21 cellular contexts compared by ENCODE assay signal in genomic region chr3:80705290-80705689, GRCh38.
A peak's percentile ranks its signal among the peaks of the same experiment; 100 is the strongest.
DNase-seq lines count a peak whose midpoint lies in the region; ATAC-seq, FAIRE-seq and TF ChIP-seq lines count a peak whose summit lies in the region.
"Had no signal": no experiment of that assay in that cellular context is flagged by ENCODE, and none has a peak within 500 bp of the region (broad histone marks: within the 10 kb centered on the region; RNA-seq: fewer than 3 reads in every experiment).

No MANE protein-coding gene starts in this region.

- H3K4me1 ChIP-seq in HEK293 (ENCODE audit: control insufficient read depth, insufficient read depth, low read length) (no peaks in the 10 kb centered on the region), HepG2 (ENCODE audit: insufficient read depth, low read length) (peaks cover 12% of the 10 kb centered on the region), thyroid gland (no peaks in the 10 kb centered on the region)
- H3K4me1 ChIP-seq: BLaER1 treated with 17β-estradiol and CSF1 and Interleukin-3, amounts not matched to agents 10 nM and 100 nM; Caco-2 had no signal

- ATAC-seq in HepG2 (no peak), GM21717 (IDR thresholded peaks at IDR 0.05; ENCODE audit: unreplicated experiment) (no peak)
- ATAC-seq: CD8-positive, alpha-beta T cell; GM12878 had no signal

- POLR2A ChIA-PET in HEK293 (lab: Yijun Ruan, JAX) (no interaction called here), HepG2 (lab: Yijun Ruan, JAX) (no interaction called here)

- no peak overlapping the region for H3K27ac ChIP-seq in HEK293 (ENCODE audit: extremely low read depth, low read depth, low read length)
- no peak overlapping the region for H3K27ac ChIP-seq in HepG2 (ENCODE audit: extremely low read length, insufficient read depth, low read length)
- no peak overlapping the region for H3K27ac ChIP-seq in thyroid gland
- H3K27ac ChIP-seq: BLaER1 treated with 17β-estradiol and CSF1 and Interleukin-3, amounts not matched to agents 10 nM and 100 nM; C4-2B had no signal

- TF ChIP-seq CTCF in HEK293 (tag by site-specific recombination; IDR thresholded peaks at IDR 0.05) (no peak), HepG2 (CRISPR knock-in tag; IDR thresholded peaks at IDR 0.05) (no peak), thyroid gland (IDR thresholded peaks at IDR 0.05) (no peak)

- no peak overlapping the region for H3K4me3 ChIP-seq in HEK293 (ENCODE audit: low read depth, low read length)
- no peak overlapping the region for H3K4me3 ChIP-seq in HepG2 (replicated peaks in 1 of 3; ENCODE audit: insufficient read depth in 1 of 3, low read depth in 2 of 3, low read length in 3 of 3)
- no peak overlapping the region for H3K4me3 ChIP-seq in thyroid gland (replicated peaks in 1 of 3)
- H3K4me3 ChIP-seq: BLaER1 treated with 17β-estradiol and CSF1 and Interleukin-3, amounts not matched to agents 10 nM and 100 nM; GM12878 had no signal

- no peak overlapping the region for H3K4me2 ChIP-seq in HepG2 (ENCODE audit: low read depth, low read length)
- H3K4me2 ChIP-seq: BLaER1 treated with 17β-estradiol and CSF1 and Interleukin-3, amounts not matched to agents 10 nM and 100 nM had no signal

- H3K27me3 ChIP-seq in HepG2 (ENCODE audit: control insufficient read depth in 1 of 2, insufficient read depth in 2 of 2, low read length in 2 of 2) (no peaks in the 10 kb centered on the region), thyroid gland (no peaks in the 10 kb centered on the region)
- H3K27me3 ChIP-seq: BLaER1 treated with 17β-estradiol and CSF1 and Interleukin-3, amounts not matched to agents 10 nM and 100 nM had no signal

- no peak for TF ChIP-seq POLR2A in HepG2 (IDR thresholded peaks at IDR 0.05; ENCODE audit: insufficient read depth in 1 of 2, low read depth in 2 of 2, low read length in 2 of 2)
- TF ChIP-seq POLR2A in thyroid gland (IDR thresholded peaks at IDR 0.05), result no peak

- TF ChIP-seq EP300 in HepG2 (IDR thresholded peaks at IDR 0.05; ENCODE audit: low read depth in 2 of 2, low read length in 2 of 2), result no peak
- TF ChIP-seq EP300 in HepG2 (CRISPR knock-in tag; IDR thresholded peaks at IDR 0.05; ENCODE audit: borderline replicate concordance), result no peak

- DNase-seq in HepG2 (ENCODE audit: low spot score) (no peak), DMS79 (lab: John Stamatoyannopoulos, UW) (no peak), thyroid gland (no peak)
- DNase-seq: 8988T; AML-193; Caco-2; Calu3; CD4-positive, alpha-beta T cell; CD8-positive, alpha-beta T cell; DND-41; EL; GDM1 had no signal

- H3K9me3 ChIP-seq in HEK293 (ENCODE audit: control insufficient read depth, insufficient read depth, low read depth, low read length), result no peaks in the 10 kb centered on the region
- peaks cover 25% of the 10 kb centered on the region for H3K9me3 ChIP-seq in HepG2 (ENCODE audit: low read length)
- H3K9me3 ChIP-seq in thyroid gland, result no peaks in the 10 kb centered on the region
- H3K9me3 ChIP-seq: Caco-2 had no signal

- no peaks in the 10 kb centered on the region for H3K79me2 ChIP-seq in HepG2 (ENCODE audit: insufficient read depth, low read length)

- no peak for TF ChIP-seq RAD21 in HepG2 (CRISPR knock-in tag; IDR thresholded peaks at IDR 0.05)

- 40% methylated on average over 1 of the region's 1 CpG for WGBS in HepG2 (ENCODE audit: low lambda C conversion rate)
- WGBS in thyroid gland, 2 donors, result 92 to 100% methylated on average over 1 of the region's 1 CpG

- CTCF ChIA-PET in HEK293 (lab: Yijun Ruan, JAX) (no interaction called here), HepG2 (lab: Yijun Ruan, JAX; ENCODE audit: low intra/inter-chr PET ratio, low total read pairs) (no interaction called here)

- no TSS peak for BruUV-seq in HepG2 (replicated peaks; lab: Mats Ljungman, UMichigan)

- FAIRE-seq in HepG2 (lab: Jason Lieb, UNC), result no peak
- FAIRE-seq: A204.1, D721Med, GM12878, GM12892, GM18507 had no signal

- in situ Hi-C loops in HepG2 (cut with HindIII; ENCODE audit: extremely low pct_ligation_motif_present, low pct_unique_long_range_greater_than_20kb), result no loop called here

- no peaks in the 10 kb centered on the region for H4K20me1 ChIP-seq in HepG2 (ENCODE audit: insufficient read depth, low read length)
- H4K20me1 ChIP-seq: BLaER1 treated with 17β-estradiol and CSF1 and Interleukin-3, amounts not matched to agents 10 nM and 100 nM had no signal

- H3K36me3 ChIP-seq in HEK293 (ENCODE audit: control insufficient read depth in 2 of 2, insufficient read depth in 1 of 2, low read length in 2 of 2) (no peaks in the 10 kb centered on the region), HepG2 (replicated peaks in 1 of 2; ENCODE audit: control insufficient read depth in 1 of 2, insufficient read depth in 2 of 2, low read length in 2 of 2) (no peaks in the 10 kb centered on the region), thyroid gland (no peaks in the 10 kb centered on the region)
- H3K36me3 ChIP-seq: BLaER1 treated with 17β-estradiol and CSF1 and Interleukin-3, amounts not matched to agents 10 nM and 100 nM had no signal

- H2AFZ ChIP-seq in HepG2 (ENCODE audit: low read length), result no peak overlapping the region

- intact Hi-C loops in HepG2 (cut with micrococcal nuclease; ENCODE audit: unreplicated experiment), result no loop called here
- intact Hi-C loops in thyroid gland (cut with DNase I), result no loop called here

- H3K9ac ChIP-seq in HepG2 (ENCODE audit: insufficient read depth, low read depth, low read length), result no peak overlapping the region
- H3K9ac ChIP-seq: BLaER1 treated with 17β-estradiol and CSF1 and Interleukin-3, amounts not matched to agents 10 nM and 100 nM had no signal

TF ChIP-seq in HEK293, 187 proteins besides CTCF, POLR2A, EP300 and RAD21:
- no peak for TF ChIP-seq ZNF548 (tag by site-specific recombination; IDR thresholded peaks at IDR 0.05)
- TF ChIP-seq SETDB1 (IDR thresholded peaks at IDR 0.05; ENCODE audit: insufficient read length, low read length), result peak; percentile 79
- peak; percentile 63; the same call in 1 of the 2 replicates for TF ChIP-seq TRIM28 (IDR thresholded peaks at IDR 0.05; ENCODE audit: borderline replicate concordance, low read length)
- peak; percentile 79 for TF ChIP-seq ZNF585B (tag by site-specific recombination; IDR thresholded peaks at IDR 0.05)
- no peak for TF ChIP-seq ZNF112 (tag by site-specific recombination; IDR thresholded peaks at IDR 0.05)
TF ChIP-seq in HEK293: peak in this region for 3.

TF ChIP-seq in HepG2, 621 proteins besides CTCF, POLR2A, EP300 and RAD21:
- TF ChIP-seq ZFP36 (IDR thresholded peaks at IDR 0.05; ENCODE audit: borderline replicate concordance, low read depth, low read length, partially characterized antibody) (peak; percentile 58), NFE2L2 (IDR thresholded peaks at IDR 0.05; ENCODE audit: low read length) (no peak)

Comparison
In these comparisons a context has a peak if more than half of its experiments do, and no peak if none do; other contexts are left out.
1. Of the 63 proteins assayed by ChIP-seq in both HepG2 and HEK293: peak only in HepG2: none; only in HEK293: SETDB1; in both: none; in neither: 62.